ENCODE assay signal across 13 cellular contexts in the genomic region with DNA sequence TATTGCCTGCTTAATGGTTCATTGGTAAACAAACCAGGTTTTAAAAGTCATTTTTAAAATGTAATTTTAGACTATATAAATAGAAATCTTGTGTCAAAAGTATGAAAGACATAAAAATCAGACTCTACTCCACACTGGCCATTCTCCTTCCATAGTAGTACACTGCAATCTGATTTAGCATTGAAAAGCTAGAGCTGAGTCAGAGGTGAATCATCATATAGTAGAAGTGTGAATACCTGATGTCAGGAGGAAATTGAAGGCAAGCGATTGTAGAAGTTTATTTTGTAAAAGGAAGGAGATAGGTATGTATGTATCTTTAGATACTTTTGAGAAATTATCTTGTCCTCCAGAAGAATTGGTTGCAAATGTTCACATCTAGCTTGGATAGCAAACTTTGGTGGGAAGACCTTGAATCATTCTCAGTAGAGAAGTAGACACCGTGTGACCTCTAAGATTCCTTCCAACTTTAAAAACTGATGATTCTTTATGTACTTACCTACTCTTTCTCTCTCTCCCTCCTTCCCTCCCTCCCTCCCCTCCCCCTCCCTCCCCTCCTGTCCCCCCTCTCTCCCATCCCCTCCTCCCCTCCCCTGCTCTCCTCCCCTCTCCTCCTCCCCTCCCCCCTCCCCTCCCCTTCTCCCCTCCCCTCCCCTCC.
DNase-seq lines count a peak whose midpoint lies in the region; ATAC-seq and TF ChIP-seq lines count a peak whose summit lies in the region.
"Had no signal": no experiment of that assay in that cellular context is flagged by ENCODE, and none has a peak within 500 bp of the region (broad histone marks: within the 10 kb centered on the region; RNA-seq: fewer than 3 reads in every experiment).

No MANE protein-coding gene starts in this region.

- no peaks in the 10 kb centered on the region for H3K27me3 Mint-ChIP-seq in activated CD4-positive, alpha-beta memory T cell treated with anti-CD3 and anti-CD28 coated beads for 36 hours
- no peaks in the 10 kb centered on the region for H3K27me3 Mint-ChIP-seq in naive thymus-derived CD4-positive, alpha-beta T cell

- peaks cover 28 to 63% of the 10 kb centered on the region in 2 experiments for H3K36me3 ChIP-seq in HEK293 (ENCODE audit: control insufficient read depth in 2 of 2, insufficient read depth in 1 of 2, low read length in 2 of 2)
- H3K36me3 ChIP-seq in naive thymus-derived CD4-positive, alpha-beta T cell (ENCODE audit: control insufficient read depth in 2 of 3, insufficient read depth in 3 of 3, low read length in 3 of 3), result peaks cover 0 to 51% (median 23%) of the 10 kb centered on the region in 3 experiments

- H3K4me1 Mint-ChIP-seq in activated CD4-positive, alpha-beta memory T cell treated with anti-CD3 and anti-CD28 coated beads for 36 hours (ENCODE audit: low read depth), result peaks cover 8% of the 10 kb centered on the region
- H3K4me1 Mint-ChIP-seq in naive thymus-derived CD4-positive, alpha-beta T cell, result peaks cover 0 to 19% (median 5%) of the 10 kb centered on the region in 7 donors
- H3K4me1 Mint-ChIP-seq: nephron had no signal

- ATAC-seq in HG02610 (IDR thresholded peaks at IDR 0.05; ENCODE audit: unreplicated experiment) (no peak), GM21723 (IDR thresholded peaks at IDR 0.05; ENCODE audit: unreplicated experiment) (no peak)
- ATAC-seq in naive thymus-derived CD4-positive, alpha-beta T cell, result no peak

- in situ Hi-C loops in ACHN (cut with HindIII; ENCODE audit: low pct_ligation_motif_present, low pct_unique_long_range_greater_than_20kb, low sequenced_read_pairs), result no loop called here

- no peaks in the 10 kb centered on the region for H3K27me3 ChIP-seq in naive thymus-derived CD4-positive, alpha-beta T cell (ENCODE audit: control insufficient read depth in 2 of 2, insufficient read depth in 2 of 2, low read length in 2 of 2)
- H3K27me3 ChIP-seq: transverse colon had no signal

- CTCF ChIA-PET in HEK293 (lab: Yijun Ruan, JAX), result no interaction called here
- CTCF ChIA-PET in activated CD4-positive, alpha-beta memory T cell treated with anti-CD3 and anti-CD28 coated beads for 36 hours (lab: Charles Lee), result no interaction called here
- CTCF ChIA-PET in naive thymus-derived CD4-positive, alpha-beta T cell (lab: Charles Lee), result no interaction called here

- no peaks in the 10 kb centered on the region for H3K9me3 Mint-ChIP-seq in activated CD4-positive, alpha-beta memory T cell treated with anti-CD3 and anti-CD28 coated beads for 36 hours
- no peaks in the 10 kb centered on the region for H3K9me3 Mint-ChIP-seq in naive thymus-derived CD4-positive, alpha-beta T cell
- H3K9me3 Mint-ChIP-seq: nephron had no signal

- H3K36me3 Mint-ChIP-seq in activated CD4-positive, alpha-beta memory T cell treated with anti-CD3 and anti-CD28 coated beads for 36 hours, result peaks cover 39% of the 10 kb centered on the region
- H3K36me3 Mint-ChIP-seq in naive thymus-derived CD4-positive, alpha-beta T cell, result peaks cover 9 to 47% (median 42%) of the 10 kb centered on the region in 5 donors

- no peak overlapping the region for H3K4me3 ChIP-seq in HEK293 (ENCODE audit: low read depth, low read length)
- no peak overlapping the region for H3K4me3 ChIP-seq in naive thymus-derived CD4-positive, alpha-beta T cell (ENCODE audit: low read length)
- H3K4me3 ChIP-seq: transverse colon had no signal

- POLR2A ChIA-PET in HEK293 (lab: Yijun Ruan, JAX), result no interaction called here
- POLR2A ChIA-PET in activated CD4-positive, alpha-beta memory T cell treated with anti-CD3 and anti-CD28 coated beads for 36 hours (lab: Charles Lee), result no interaction called here
- POLR2A ChIA-PET in naive thymus-derived CD4-positive, alpha-beta T cell (lab: Charles Lee), result no interaction called here

- intact Hi-C loops in activated CD4-positive, alpha-beta memory T cell treated with anti-CD3 and anti-CD28 coated beads for 36 hours (cut with micrococcal nuclease), result no loop called here
- intact Hi-C loops in naive thymus-derived CD4-positive, alpha-beta T cell (cut with micrococcal nuclease), result no loop called here

- no peaks in the 10 kb centered on the region for H3K9me3 ChIP-seq in HEK293 (ENCODE audit: control insufficient read depth, insufficient read depth, low read depth, low read length)
- no peaks in the 10 kb centered on the region for H3K9me3 ChIP-seq in naive thymus-derived CD4-positive, alpha-beta T cell (ENCODE audit: control insufficient read depth in 2 of 3, low read length in 3 of 3)
- H3K9me3 ChIP-seq: transverse colon had no signal

- no peak overlapping the region for H3K27ac ChIP-seq in HEK293 (ENCODE audit: extremely low read depth, low read depth, low read length)
- no peak overlapping the region for H3K27ac ChIP-seq in naive thymus-derived CD4-positive, alpha-beta T cell (ENCODE audit: low read depth, low read length)
- H3K27ac ChIP-seq: KMS-11, transverse colon had no signal

- no peak for TF ChIP-seq CTCF in HEK293 (tag by site-specific recombination; IDR thresholded peaks at IDR 0.05)

- peak; percentile 81 for DNase-seq in ACHN
- no peak for DNase-seq in activated CD4-positive, alpha-beta memory T cell treated with anti-CD3 and anti-CD28 coated beads for 36 hours
- DNase-seq in glomerular visceral epithelial cell (ENCODE audit: extremely low spot score), result peak; percentile 55
- DNase-seq in GM19238 (ENCODE audit: insufficient read length, low spot score), result no peak
- no peak for DNase-seq in naive thymus-derived CD4-positive, alpha-beta T cell
- DNase-seq: activated CD4-positive, CD25-positive, alpha-beta regulatory T cell treated with anti-CD3 and anti-CD28 coated beads, Interleukin-2, amount 50 U/mL, for 72 hours; stimulated activated CD4-positive, alpha-beta T cell treated with anti-CD3 and anti-CD28 coated beads, Interleukin-4, amount 100 ng/mL, for 24 hours; transverse colon had no signal

- no peak overlapping the region for H3K4me3 Mint-ChIP-seq in activated CD4-positive, alpha-beta memory T cell treated with anti-CD3 and anti-CD28 coated beads for 36 hours
- no peak overlapping the region for H3K4me3 Mint-ChIP-seq in naive thymus-derived CD4-positive, alpha-beta T cell
- H3K4me3 Mint-ChIP-seq: nephron had no signal

- peak overlapping the region; percentile 1 for H3K27ac Mint-ChIP-seq in activated CD4-positive, alpha-beta memory T cell treated with anti-CD3 and anti-CD28 coated beads for 36 hours
- no peak overlapping the region for H3K27ac Mint-ChIP-seq in naive thymus-derived CD4-positive, alpha-beta T cell
- H3K27ac Mint-ChIP-seq: nephron had no signal

- no peaks in the 10 kb centered on the region for H3K4me1 ChIP-seq in HEK293 (ENCODE audit: control insufficient read depth, insufficient read depth, low read length)
- H3K4me1 ChIP-seq in naive thymus-derived CD4-positive, alpha-beta T cell (ENCODE audit: control insufficient read depth in 2 of 2, insufficient read depth in 2 of 2, low read length in 2 of 2), result peaks cover 0 to 4% of the 10 kb centered on the region in 2 donors
- H3K4me1 ChIP-seq: transverse colon had no signal

TF ChIP-seq in HEK293, 187 proteins besides CTCF, POLR2A, EP300 and RAD21 (continues in another document):
- TF ChIP-seq ZNF621 (tag by site-specific recombination; IDR thresholded peaks at IDR 0.05) (no peak), GFI1B (tag by site-specific recombination; IDR thresholded peaks at IDR 0.05) (no peak), ZNF629 (tag by site-specific recombination; IDR thresholded peaks at IDR 0.05) (0 out of 2 replicates have a peak, but pooled peaks have one; percentile 27), PRDM1 (tag by site-specific recombination; IDR thresholded peaks at IDR 0.05) (0 out of 2 replicates have a peak, but pooled peaks have one; percentile 19), ZNF184 (tag by site-specific recombination; IDR thresholded peaks at IDR 0.05) (peak; percentile 69; the same call in 1 of the 2 replicates), ZNF239 (tag by site-specific recombination; IDR thresholded peaks at IDR 0.05) (no peak), ZNF704 (tag by site-specific recombination; IDR thresholded peaks at IDR 0.05) (no peak), SP7 (tag by site-specific recombination; IDR thresholded peaks at IDR 0.05) (0 out of 2 replicates have a peak, but pooled peaks have one; percentile 5), KLF8 (tag by site-specific recombination; IDR thresholded peaks at IDR 0.05) (no peak)
- TF ChIP-seq, protein P1, sequence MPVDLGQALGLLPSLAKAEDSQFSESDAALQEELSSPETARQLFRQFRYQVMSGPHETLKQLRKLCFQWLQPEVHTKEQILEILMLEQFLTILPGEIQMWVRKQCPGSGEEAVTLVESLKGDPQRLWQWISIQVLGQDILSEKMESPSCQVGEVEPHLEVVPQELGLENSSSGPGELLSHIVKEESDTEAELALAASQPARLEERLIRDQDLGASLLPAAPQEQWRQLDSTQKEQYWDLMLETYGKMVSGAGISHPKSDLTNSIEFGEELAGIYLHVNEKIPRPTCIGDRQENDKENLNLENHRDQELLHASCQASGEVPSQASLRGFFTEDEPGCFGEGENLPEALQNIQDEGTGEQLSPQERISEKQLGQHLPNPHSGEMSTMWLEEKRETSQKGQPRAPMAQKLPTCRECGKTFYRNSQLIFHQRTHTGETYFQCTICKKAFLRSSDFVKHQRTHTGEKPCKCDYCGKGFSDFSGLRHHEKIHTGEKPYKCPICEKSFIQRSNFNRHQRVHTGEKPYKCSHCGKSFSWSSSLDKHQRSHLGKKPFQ (tag by site-specific recombination; IDR thresholded peaks at IDR 0.05), result peak; percentile 65

Comparison
In these comparisons a context has a peak if more than half of its experiments do, and no peak if none do; other contexts are left out.
1. DNase-seq: peak in ACHN (single experiment) and glomerular visceral epithelial cell (single experiment); none in activated CD4-positive, alpha-beta memory T cell treated with anti-CD3 and anti-CD28 coated beads for 36 hours (single experiment), GM19238 (single experiment) and naive thymus-derived CD4-positive, alpha-beta T cell (0 of 9).